In genomic region chr7:75567948-75568595, GRCh38 we compare ENCODE assay signal across 17 cellular contexts.
DNase-seq lines count a peak whose midpoint lies in the region; ATAC-seq and TF ChIP-seq lines count a peak whose summit lies in the region.
"Had no signal": no experiment of that assay in that cellular context is flagged by ENCODE, and none has a peak within 500 bp of the region (broad histone marks: within the 10 kb centered on the region; RNA-seq: fewer than 3 reads in every experiment).

No MANE protein-coding gene starts in this region.

- H3K4me3 Mint-ChIP-seq in brain: peak overlapping the region in 2 of 5 experiments; percentile 35 to 57
- H3K4me3 Mint-ChIP-seq: CD4-positive, alpha-beta memory T cell; GM23338 had no signal

- no peak for TF ChIP-seq CTCF in brain (conservative IDR thresholded peaks at IDR 0.05)

- H3K9me3 Mint-ChIP-seq in brain: no peaks in the 10 kb centered on the region
- H3K9me3 Mint-ChIP-seq: GM23338 had no signal

- no peaks in the 10 kb centered on the region for H3K27me3 Mint-ChIP-seq in brain
- H3K27me3 Mint-ChIP-seq: CD4-positive, alpha-beta memory T cell had no signal

- ATAC-seq in GM19035 (IDR thresholded peaks at IDR 0.05; ENCODE audit: unreplicated experiment): no peak
- ATAC-seq: A549, GM23338 had no signal

- peak; percentile 35 for DNase-seq in G401 (ENCODE audit: low spot score)
- peak in 29 of 51 donors; percentile 2 to 71 (median 32) for DNase-seq in hypothalamus (lab: John Stamatoyannopoulos, UW)
- peak; percentile 32 for DNase-seq in putamen (ENCODE audit: low spot score)
- DNase-seq in mesenteric fat pad (ENCODE audit: low spot score): no peak
- DNase-seq in GDM1 (lab: John Stamatoyannopoulos, UW): no peak
- DNase-seq: AML-193; CD4-positive, alpha-beta memory T cell; DMS79; GF-D8; NCI-H1436; NCI-H2029 treated with DMSO at 0.1 percent for 48 hours; NCI-H2227 treated with DMSO at 0.1 percent for 48 hours; NCI-H69 had no signal

- peak overlapping the region; percentile 24 to 95 (median 94) for H3K27ac Mint-ChIP-seq in brain
- H3K27ac Mint-ChIP-seq: CD4-positive, alpha-beta memory T cell; GM23338 had no signal

- H3K4me1 Mint-ChIP-seq in brain: peaks cover 23% of the 10 kb centered on the region
- H3K4me1 Mint-ChIP-seq: CD4-positive, alpha-beta memory T cell; GM23338 had no signal

- peaks cover 70% of the 10 kb centered on the region for H3K36me3 Mint-ChIP-seq in brain

- in situ Hi-C loops in G401 (cut with HindIII; ENCODE audit: low sequenced_read_pairs): no loop called here

Comparison
In these comparisons a context has a peak if more than half of its experiments do, and no peak if none do; other contexts are left out.
1. DNase-seq: peak in G401 (single experiment), hypothalamus (29 of 51) and putamen (single experiment); none in mesenteric fat pad (single experiment) and GDM1 (single experiment).